Comparison of ENCODE assay signal across 8 cellular contexts in the genomic region with DNA sequence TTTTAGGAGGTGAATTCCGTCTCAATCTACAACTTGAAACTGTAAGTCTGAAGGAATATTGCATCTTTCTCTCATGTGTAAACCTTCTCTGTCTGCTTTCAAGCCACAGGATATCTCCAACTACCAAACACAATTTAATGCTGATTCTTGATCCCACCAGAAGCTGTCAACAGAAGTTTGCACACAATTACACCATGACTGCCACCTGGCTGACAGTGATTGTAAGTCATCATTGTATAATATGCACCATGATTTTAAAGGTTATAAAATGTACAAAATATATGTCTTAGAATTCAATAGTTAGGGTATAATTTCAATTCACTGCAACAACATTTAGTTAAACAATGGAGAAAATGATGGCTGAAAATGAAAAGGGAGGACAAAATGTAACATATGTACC. TPM values are rescaled to one million over a fixed set of nuclear protein-coding genes. Genes with fewer than 3 reads are reported as not detected.
DNase-seq lines count a peak whose midpoint lies in the region; ATAC-seq and TF ChIP-seq lines count a peak whose summit lies in the region.

No MANE protein-coding gene starts in this region.

- H3K27ac ChIP-seq in C4-2B, result no peak overlapping the region

- peak; percentile 14 for TF ChIP-seq CTCF in C4-2B (conservative IDR thresholded peaks at IDR 0.05)
- TF ChIP-seq CTCF in GM12873 (IDR thresholded peaks at IDR 0.05; ENCODE audit: insufficient read depth, low read depth, low read length, missing control alignments), result peak; percentile 18
- peak; percentile 8 for TF ChIP-seq CTCF in glutamatergic neuron (IDR thresholded peaks at IDR 0.05; ENCODE audit: partially characterized antibody, unreplicated experiment)
- no peak for TF ChIP-seq CTCF in omental fat pad (IDR thresholded peaks at IDR 0.05)

- H3K4me1 Mint-ChIP-seq in glutamatergic neuron (ENCODE audit: low read depth, unreplicated experiment), result no peaks in the 10 kb centered on the region
- no peaks in the 10 kb centered on the region for H3K4me1 Mint-ChIP-seq in stimulated activated effector memory CD8-positive, alpha-beta T cell treated with anti-CD3 and anti-CD28 coated beads, Interleukin-12 subunit alpha, Interleukin-12 subunit beta, amount 100 ng/mL, for 72 hours

- no peak overlapping the region for H3K27ac Mint-ChIP-seq in glutamatergic neuron (ENCODE audit: unreplicated experiment)
- H3K27ac Mint-ChIP-seq in stimulated activated effector memory CD8-positive, alpha-beta T cell treated with anti-CD3 and anti-CD28 coated beads, Interleukin-12 subunit alpha, Interleukin-12 subunit beta, amount 100 ng/mL, for 72 hours, result no peak overlapping the region

- ATAC-seq in omental fat pad (ENCODE audit: low FRiP score) (no peak), HG03571 (IDR thresholded peaks at IDR 0.05; ENCODE audit: unreplicated experiment) (no peak)
- no peak for ATAC-seq in stimulated activated effector memory CD8-positive, alpha-beta T cell treated with anti-CD3 and anti-CD28 coated beads, Interleukin-12 subunit alpha, Interleukin-12 subunit beta, amount 100 ng/mL, for 72 hours

- no peak overlapping the region for H3K4me3 Mint-ChIP-seq in glutamatergic neuron (ENCODE audit: unreplicated experiment)
- no peak overlapping the region for H3K4me3 Mint-ChIP-seq in stimulated activated effector memory CD8-positive, alpha-beta T cell treated with anti-CD3 and anti-CD28 coated beads, Interleukin-12 subunit alpha, Interleukin-12 subunit beta, amount 100 ng/mL, for 72 hours

- H3K9me3 Mint-ChIP-seq in glutamatergic neuron (ENCODE audit: unreplicated experiment), result no peaks in the 10 kb centered on the region
- H3K9me3 Mint-ChIP-seq in stimulated activated effector memory CD8-positive, alpha-beta T cell treated with anti-CD3 and anti-CD28 coated beads, Interleukin-12 subunit alpha, Interleukin-12 subunit beta, amount 100 ng/mL, for 72 hours, result no peaks in the 10 kb centered on the region

- no peaks in the 10 kb centered on the region for H3K36me3 Mint-ChIP-seq in glutamatergic neuron (ENCODE audit: unreplicated experiment)
- H3K36me3 Mint-ChIP-seq in stimulated activated effector memory CD8-positive, alpha-beta T cell treated with anti-CD3 and anti-CD28 coated beads, Interleukin-12 subunit alpha, Interleukin-12 subunit beta, amount 100 ng/mL, for 72 hours, result peaks cover 96% of the 10 kb centered on the region

- no peaks in the 10 kb centered on the region for H3K27me3 Mint-ChIP-seq in glutamatergic neuron (ENCODE audit: unreplicated experiment)

- DNase-seq in RPMI8226 (peak; percentile 10), glutamatergic neuron (no peak), omental fat pad (ENCODE audit: low spot score) (no peak), GDM1 (lab: John Stamatoyannopoulos, UW) (no peak)
- no peak for DNase-seq in stimulated activated effector memory CD8-positive, alpha-beta T cell treated with anti-CD3 and anti-CD28 coated beads, Interleukin-12 subunit alpha, Interleukin-12 subunit beta, amount 100 ng/mL, for 72 hours (ENCODE audit: low spot score in 2 of 2)

RNA-seq across cellular contexts. Expression of a gene that starts 18.4 kb away (rescaled TPM):
- total RNA-seq in glutamatergic neuron (ENCODE audit: unreplicated experiment) (38.4 TPM), omental fat pad (10 to 100 TPM; 18.7 to 40.6 (median 31.3) TPM)

RNA-seq across cellular contexts. Expression of a gene that starts 18.9 kb away (rescaled TPM):
- total RNA-seq in glutamatergic neuron (ENCODE audit: unreplicated experiment) (9.6 TPM), omental fat pad (10 to 100 TPM in 2 of 4 donors, 1 to 10 TPM in 2; 7.6 to 16.2 (median 9.4) TPM)

Comparison
In these comparisons a context has a peak if more than half of its experiments do, and no peak if none do; other contexts are left out.
1. CTCF ChIP-seq: peak in C4-2B (single experiment), GM12873 (single experiment) and glutamatergic neuron (single experiment); none in omental fat pad (0 of 3).